In genomic region chr2:69931832-69932595, GRCh38 we compare ENCODE assay signal across 11 cellular contexts. TPM values are rescaled to one million over a fixed set of nuclear protein-coding genes. Genes with fewer than 3 reads are reported as not detected.
DNase-seq lines count a peak whose midpoint lies in the region; TF ChIP-seq lines count a peak whose summit lies in the region.
"Had no signal": no experiment of that assay in that cellular context is flagged by ENCODE, and none has a peak within 500 bp of the region (broad histone marks: within the 10 kb centered on the region; RNA-seq: fewer than 3 reads in every experiment).

No MANE protein-coding gene starts in this region.

- BruUV-seq in mammary epithelial cell (replicated peaks; lab: Mats Ljungman, UMichigan): no TSS peak

- H3K4me3 ChIP-seq in CD4-positive, alpha-beta memory T cell (ENCODE audit: low read length in 2 of 2): no peak overlapping the region
- no peak overlapping the region for H3K4me3 ChIP-seq in mammary epithelial cell (replicated peaks in 1 of 3; ENCODE audit: insufficient read depth in 1 of 3, low read depth in 2 of 3, low read length in 3 of 3)

- dilution Hi-C loops in mammary epithelial cell (cut with HindIII; ENCODE audit: low sequenced_read_pairs): no loop called here

- H3K27me3 Mint-ChIP-seq in CD4-positive, alpha-beta memory T cell: no peaks in the 10 kb centered on the region
- H3K27me3 Mint-ChIP-seq in HFFc6 (ENCODE audit: insufficient read depth): no peaks in the 10 kb centered on the region; the same call in 1 of the 2 replicates
- H3K27me3 Mint-ChIP-seq in nephron progenitor cell (ENCODE audit: low read depth, poor library complexity): peaks cover 5% of the 10 kb centered on the region
- H3K27me3 Mint-ChIP-seq: activated B cell treated with CpG ODN at 0.5 μM for 24 hours, IgD-negative memory B cell had no signal

- no peak overlapping the region for H3K4me2 ChIP-seq in mammary epithelial cell (ENCODE audit: insufficient read depth, low read depth, low read length)

- H3K9ac ChIP-seq in mammary epithelial cell (ENCODE audit: insufficient read depth, low read length): no peak overlapping the region

- peaks cover 29 to 53% of the 10 kb centered on the region in 2 donors for H3K36me3 Mint-ChIP-seq in CD4-positive, alpha-beta memory T cell
- peaks cover 19% of the 10 kb centered on the region for H3K36me3 Mint-ChIP-seq in HFFc6 (ENCODE audit: low read depth)
- H3K36me3 Mint-ChIP-seq in nephron progenitor cell (ENCODE audit: low read depth): peaks cover 20% of the 10 kb centered on the region
- H3K36me3 Mint-ChIP-seq: IgD-negative memory B cell had no signal

- TF ChIP-seq CTCF in HFFc6 (IDR thresholded peaks at IDR 0.05) (no peak), mammary epithelial cell (conservative IDR thresholded peaks at IDR 0.05 in 1 of 2, IDR thresholded peaks at IDR 0.05 in 1 of 2; ENCODE audit: extremely low read depth in 1 of 2, insufficient read depth in 1 of 2, low read depth in 1 of 2, low read length in 2 of 2) (no peak), nephron progenitor cell (IDR thresholded peaks at IDR 0.05) (no peak)

- no peaks in the 10 kb centered on the region for H4K20me1 ChIP-seq in mammary epithelial cell (ENCODE audit: insufficient read depth, low read length)

- no peak for DNase-seq in CD4-positive, alpha-beta memory T cell
- DNase-seq in HFFc6: no peak
- DNase-seq in mammary epithelial cell: no peak
- no peak for DNase-seq in nephron progenitor cell
- DNase-seq in retina: no peak
- no peak for DNase-seq in NCI-H1694 (lab: John Stamatoyannopoulos, UW)
- no peak for DNase-seq in iPS-NIHi11 (ENCODE audit: low spot score)
- DNase-seq: activated B cell treated with CpG ODN at 0.5 μM for 24 hours; activated naive CD4-positive, alpha-beta T cell treated with anti-CD3 and anti-CD28 coated beads, Interleukin-2, amount 50 U/mL, for 16 hours; left ventricle myocardium superior had no signal

- no peaks in the 10 kb centered on the region for H3K27me3 ChIP-seq in CD4-positive, alpha-beta memory T cell (ENCODE audit: insufficient read depth, low read length)
- no peaks in the 10 kb centered on the region for H3K27me3 ChIP-seq in mammary epithelial cell (ENCODE audit: insufficient read depth, low read length)

- intact Hi-C loops in CD4-positive, alpha-beta memory T cell (cut with micrococcal nuclease): no loop called here
- intact Hi-C loops in mammary epithelial cell (cut with micrococcal nuclease): no loop called here

- H3K4me1 ChIP-seq in CD4-positive, alpha-beta memory T cell (ENCODE audit: insufficient read depth, low read length): peaks cover 15% of the 10 kb centered on the region
- H3K4me1 ChIP-seq in mammary epithelial cell (ENCODE audit: insufficient read depth, low read length): peaks cover 22% of the 10 kb centered on the region

- peaks cover 11% of the 10 kb centered on the region for H3K79me2 ChIP-seq in mammary epithelial cell (ENCODE audit: insufficient read depth, low read length)

- H2AFZ ChIP-seq in mammary epithelial cell (ENCODE audit: low read depth, low read length): peak overlapping the region; percentile 11

- peaks cover 17% of the 10 kb centered on the region for H3K36me3 ChIP-seq in CD4-positive, alpha-beta memory T cell (ENCODE audit: insufficient read depth, low read length)
- H3K36me3 ChIP-seq in mammary epithelial cell (ENCODE audit: insufficient read depth, low read length): peaks cover 10% of the 10 kb centered on the region

- CTCF ChIA-PET in CD4-positive, alpha-beta memory T cell (lab: Charles Lee; ENCODE audit: partially characterized antibody): interaction anchor here (0.8 to 1.1 kb wide), 2 partner anchors 15 to 18 kb away, joined by 3 to 4 read pairs; partner anchors contain the start of gene MXD1
- CTCF ChIA-PET in mammary epithelial cell (lab: Charles Lee; ENCODE audit: low non-redundant PET): no interaction called here

- no peaks in the 10 kb centered on the region for H3K9me3 Mint-ChIP-seq in CD4-positive, alpha-beta memory T cell
- no peaks in the 10 kb centered on the region for H3K9me3 Mint-ChIP-seq in HFFc6
- no peaks in the 10 kb centered on the region for H3K9me3 Mint-ChIP-seq in nephron progenitor cell
- H3K9me3 Mint-ChIP-seq: activated B cell treated with CpG ODN at 0.5 μM for 24 hours, IgD-negative memory B cell had no signal

- no peaks in the 10 kb centered on the region for H3K9me3 ChIP-seq in CD4-positive, alpha-beta memory T cell (ENCODE audit: control insufficient read depth in 1 of 2, low read length in 2 of 2)
- H3K9me3 ChIP-seq in mammary epithelial cell (replicated peaks; ENCODE audit: insufficient read depth, low read length): no peaks in the 10 kb centered on the region

- H3K4me1 Mint-ChIP-seq in CD4-positive, alpha-beta memory T cell: peaks cover 24 to 39% (median 29%) of the 10 kb centered on the region in 4 donors
- H3K4me1 Mint-ChIP-seq in HFFc6 (ENCODE audit: low read depth): peaks cover 54% of the 10 kb centered on the region
- H3K4me1 Mint-ChIP-seq in nephron progenitor cell: peaks cover 21% of the 10 kb centered on the region

- POLR2A ChIA-PET in CD4-positive, alpha-beta memory T cell (lab: Charles Lee; ENCODE audit: partially characterized antibody): interaction anchor here (0.6 to 1.4 kb wide), 3 partner anchors 16 to 211 kb away, joined by 3 to 4 read pairs (median 3); no protein-coding TSS in a partner anchor

- H3K27ac Mint-ChIP-seq in CD4-positive, alpha-beta memory T cell: peak overlapping the region; percentile 12 to 86 (median 69)
- peak overlapping the region; percentile 45 for H3K27ac Mint-ChIP-seq in HFFc6
- peak overlapping the region; percentile 57 for H3K27ac Mint-ChIP-seq in nephron progenitor cell
- H3K27ac Mint-ChIP-seq: activated B cell treated with CpG ODN at 0.5 μM for 24 hours, IgD-negative memory B cell had no signal

- in situ Hi-C loops in mammary epithelial cell (cut with MboI; ENCODE audit: low sequenced_read_pairs in 2 of 2): no loop called here

- no peak overlapping the region for H3K27ac ChIP-seq in CD4-positive, alpha-beta memory T cell (ENCODE audit: low read depth, low read length)
- H3K27ac ChIP-seq in mammary epithelial cell (ENCODE audit: insufficient read depth, low read depth, low read length): no peak overlapping the region

- WGBS in mammary epithelial cell (ENCODE audit: low coverage, missing lambda C conversion rate): 83% methylated on average over 7 of the region's 7 CpGs

- H3K4me3 Mint-ChIP-seq in CD4-positive, alpha-beta memory T cell: peak overlapping the region in 4 of 8 donors; percentile 3 to 44 (median 26)
- H3K4me3 Mint-ChIP-seq in HFFc6 (no peak overlapping the region), nephron progenitor cell (no peak overlapping the region)
- H3K4me3 Mint-ChIP-seq: activated B cell treated with CpG ODN at 0.5 μM for 24 hours, IgD-negative memory B cell had no signal

RNA-seq across cellular contexts. Expression of gene MXD1, which starts 17.1 kb away (rescaled TPM):
- 10 to 100 TPM; 12.5 to 17.2 TPM for total RNA-seq in CD4-positive, alpha-beta memory T cell
- 10 to 100 TPM in 1 of 2 donors, 1 to 10 TPM in 1; 4.7 to 12.3 TPM for polyA plus RNA-seq in CD4-positive, alpha-beta memory T cell
- 1 to 10 TPM; 4.1 to 9.1 (median 6.9) TPM for total RNA-seq in HFFc6 (2021; fragmentation: NEBNext Ultra II Directional; extraction: Animal tissue kit (Norgen Biotek cat#: 25700))
- total RNA-seq in mammary epithelial cell: 10 to 100 TPM in 1 of 2 donors, 1 to 10 TPM in 1; 8.7 to 21.1 TPM
- 5.5 TPM for polyA plus RNA-seq in mammary epithelial cell
- polyA minus RNA-seq in mammary epithelial cell: 6.8 TPM

RNA-seq across cellular contexts. Expression of gene ASPRV1, which starts 29.4 kb away (rescaled TPM):
- 1 to 10 TPM; 2.0 to 2.3 TPM for total RNA-seq in CD4-positive, alpha-beta memory T cell
- polyA plus RNA-seq in CD4-positive, alpha-beta memory T cell: 1 to 10 TPM; 1.1 TPM
- under 1 TPM in 2 of 6 experiments, not detected in 4; 0.07 to 0.15 TPM for total RNA-seq in HFFc6 (2021; fragmentation: NEBNext Ultra II Directional; extraction: Animal tissue kit (Norgen Biotek cat#: 25700))
- total RNA-seq in mammary epithelial cell: under 1 TPM in 1 of 2 donors, not detected in 1; 0.17 TPM
- polyA plus RNA-seq in mammary epithelial cell: 0.05 TPM
- not detected for polyA minus RNA-seq in mammary epithelial cell

RNA-seq across cellular contexts. Expression of gene SNRNP27, which starts 38.3 kb away (rescaled TPM):
- 10 to 100 TPM; 44.6 to 48.5 TPM for total RNA-seq in CD4-positive, alpha-beta memory T cell
- polyA plus RNA-seq in CD4-positive, alpha-beta memory T cell: 10 to 100 TPM; 62.6 to 66.0 TPM
- total RNA-seq in HFFc6 (2021; fragmentation: NEBNext Ultra II Directional; extraction: Animal tissue kit (Norgen Biotek cat#: 25700)): 10 to 100 TPM; 46.4 to 62.0 (median 55.7) TPM
- 10 to 100 TPM; 25.3 to 51.2 TPM for total RNA-seq in mammary epithelial cell
- 29.8 TPM for polyA plus RNA-seq in mammary epithelial cell
- polyA minus RNA-seq in mammary epithelial cell: 3.8 TPM
